ENCODE assay signal across 8 cellular contexts in the genomic region with DNA sequence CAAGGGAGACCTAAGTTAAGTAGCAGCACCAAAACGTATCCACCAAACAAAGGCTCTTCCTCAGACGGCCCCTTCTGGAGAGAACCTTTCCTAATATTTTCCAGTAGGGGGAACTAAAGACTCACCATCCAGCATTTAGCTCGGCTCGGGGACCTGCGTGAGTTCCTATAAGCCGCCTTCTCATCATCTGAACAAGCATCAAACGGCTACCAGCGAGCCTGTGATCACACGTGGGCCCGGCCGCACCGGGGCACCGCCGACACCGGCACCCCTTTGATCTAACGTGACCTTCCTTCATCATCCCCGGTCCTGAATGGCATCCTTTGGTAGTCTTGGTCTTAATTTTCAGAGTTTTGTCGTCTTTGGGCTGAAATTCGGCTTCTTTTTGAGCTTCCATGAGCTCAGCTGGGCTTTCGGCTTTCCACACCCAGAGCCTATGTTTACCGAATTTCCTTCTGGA. TPM values are rescaled to one million over a fixed set of nuclear protein-coding genes. Genes with fewer than 3 reads are reported as not detected.
A peak's percentile ranks its signal among the peaks of the same experiment; 100 is the strongest.
DNase-seq lines count a peak whose midpoint lies in the region; ATAC-seq and TF ChIP-seq lines count a peak whose summit lies in the region.

No MANE protein-coding gene starts in this region.

- no peaks in the 10 kb centered on the region for H3K4me1 ChIP-seq in BE2C
- peaks cover 0 to 17% of the 10 kb centered on the region in 2 donors for H3K4me1 ChIP-seq in muscle layer of duodenum (ENCODE audit: control insufficient read depth in 1 of 2, insufficient read depth in 2 of 2, low read length in 2 of 2)

- H3K27ac Mint-ChIP-seq in effector memory CD8-positive, alpha-beta T cell = no peak overlapping the region

- ATAC-seq in GM21786 (IDR thresholded peaks at IDR 0.05; ENCODE audit: unreplicated experiment) (peak; percentile 70), GM19023 (IDR thresholded peaks at IDR 0.05; ENCODE audit: unreplicated experiment) (no peak)
- no peak for ATAC-seq in effector memory CD8-positive, alpha-beta T cell (replicated peaks)

- peaks cover 5 to 18% of the 10 kb centered on the region in 2 donors for H3K9me3 Mint-ChIP-seq in effector memory CD8-positive, alpha-beta T cell

- peak overlapping the region; percentile 79 for H3K4me3 ChIP-seq in BE2C (ENCODE audit: low read depth, low read length)
- peak overlapping the region; percentile 62 to 71 for H3K4me3 ChIP-seq in muscle layer of duodenum (ENCODE audit: low read depth in 1 of 2, low read length in 2 of 2)

- peak; percentile 72 for TF ChIP-seq CTCF in BE2C (IDR thresholded peaks at IDR 0.05; ENCODE audit: low read depth, low read length)

- H3K36me3 Mint-ChIP-seq in effector memory CD8-positive, alpha-beta T cell (ENCODE audit: insufficient read depth) = peaks cover 3% of the 10 kb centered on the region

- DNase-seq in BE2C (peak; percentile 82), NCI-H1694 (lab: John Stamatoyannopoulos, UW) (peak; percentile 51), SW 1271 (lab: John Stamatoyannopoulos, UW) (peak; percentile 6 to 74), fibroblast of gingiva (ENCODE audit: low read depth) (peak; percentile 78)
- DNase-seq in effector memory CD8-positive, alpha-beta T cell = no peak

- H3K9me3 ChIP-seq in BE2C (no peaks in the 10 kb centered on the region), muscle layer of duodenum (ENCODE audit: control insufficient read depth in 1 of 2, low read length in 2 of 2) (no peaks in the 10 kb centered on the region)

- H3K27ac ChIP-seq in muscle layer of duodenum (ENCODE audit: low read length) = no peak overlapping the region

- H3K4me1 Mint-ChIP-seq in effector memory CD8-positive, alpha-beta T cell (ENCODE audit: low read depth in 2 of 2) = no peaks in the 10 kb centered on the region

- H3K36me3 ChIP-seq in BE2C = no peaks in the 10 kb centered on the region
- H3K36me3 ChIP-seq in muscle layer of duodenum (ENCODE audit: control insufficient read depth in 1 of 2, insufficient read depth in 2 of 2, low read length in 2 of 2) = no peaks in the 10 kb centered on the region

- H3K27me3 Mint-ChIP-seq in effector memory CD8-positive, alpha-beta T cell = peaks cover 0 to 17% of the 10 kb centered on the region in 2 donors

- H3K4me3 Mint-ChIP-seq in effector memory CD8-positive, alpha-beta T cell = no peak overlapping the region

- H3K27me3 ChIP-seq in BE2C (no peaks in the 10 kb centered on the region), muscle layer of duodenum (ENCODE audit: low read depth, low read length) (peaks cover 9% of the 10 kb centered on the region)

RNA-seq across cellular contexts. Expression of gene ROBO2, which starts 1.4 kb away (rescaled TPM):
- 53.8 TPM for polyA plus RNA-seq in BE2C (2012; ENCODE audit: insufficient read depth, insufficient read length, low read depth)

Comparison
In these comparisons a context has a peak if more than half of its experiments do, and no peak if none do; other contexts are left out.
1. DNase-seq: peak in BE2C (single experiment), NCI-H1694 (single experiment), SW 1271 (2 of 2) and fibroblast of gingiva (single experiment); none in effector memory CD8-positive, alpha-beta T cell (0 of 3).